Comparison of ENCODE assay signal across 8 cellular contexts in genomic region chr5:132445930-132446329, GRCh38. TPM values are rescaled to one million over a fixed set of nuclear protein-coding genes. Genes with fewer than 3 reads are reported as not detected.
DNase-seq lines count a peak whose midpoint lies in the region; ATAC-seq, FAIRE-seq and TF ChIP-seq lines count a peak whose summit lies in the region.

No MANE protein-coding gene starts in this region.

- H3K27me3 ChIP-seq in liver (ENCODE audit: control insufficient read depth in 4 of 4, insufficient read depth in 4 of 4, low read length in 3 of 4) (no peaks in the 10 kb centered on the region), HepG2 (ENCODE audit: control insufficient read depth in 1 of 2, insufficient read depth in 2 of 2, low read length in 2 of 2) (no peaks in the 10 kb centered on the region), esophagus (ENCODE audit: control insufficient read depth in 1 of 2, insufficient read depth in 2 of 2, low read length in 2 of 2) (no peaks in the 10 kb centered on the region)

- H3K9me3 Mint-ChIP-seq in osteocyte (ENCODE audit: unreplicated experiment) = no peaks in the 10 kb centered on the region

- ATAC-seq in HepG2 = no peak
- no peak for ATAC-seq in HG02623 (IDR thresholded peaks at IDR 0.05; ENCODE audit: unreplicated experiment)
- ATAC-seq in HG03108 (IDR thresholded peaks at IDR 0.05; ENCODE audit: unreplicated experiment) = no peak
- no peak for ATAC-seq in HG03025 (IDR thresholded peaks at IDR 0.05; ENCODE audit: low FRiP score, unreplicated experiment)

- TF ChIP-seq CTCF in liver (IDR thresholded peaks at IDR 0.05; ENCODE audit: low read depth, low read length, missing input control) = no peak
- TF ChIP-seq CTCF in HepG2 (CRISPR knock-in tag; IDR thresholded peaks at IDR 0.05) = no peak
- TF ChIP-seq CTCF in osteocyte (IDR thresholded peaks at IDR 0.05) = no peak

- POLR2A ChIA-PET in HepG2 (lab: Yijun Ruan, JAX) = no interaction called here

- H3K9ac ChIP-seq in liver (ENCODE audit: low read depth in 1 of 2, low read length in 2 of 2) = no peak overlapping the region
- no peak overlapping the region for H3K9ac ChIP-seq in HepG2 (ENCODE audit: insufficient read depth, low read depth, low read length)

- no peak overlapping the region for H3K4me2 ChIP-seq in HepG2 (ENCODE audit: low read depth, low read length)

- H3K4me1 Mint-ChIP-seq in osteocyte (ENCODE audit: unreplicated experiment) = peaks cover 46% of the 10 kb centered on the region

- H3K27ac Mint-ChIP-seq in osteocyte (ENCODE audit: unreplicated experiment) = peak overlapping the region; percentile 84

- no peak overlapping the region for H3K4me3 ChIP-seq in liver (ENCODE audit: low read depth in 1 of 3, low read length in 3 of 3)
- H3K4me3 ChIP-seq in HepG2 (replicated peaks in 1 of 3; ENCODE audit: insufficient read depth in 1 of 3, low read depth in 2 of 3, low read length in 3 of 3) = no peak overlapping the region
- no peak overlapping the region for H3K4me3 ChIP-seq in esophagus (ENCODE audit: low read depth in 1 of 2, low read length in 2 of 2)

- H3K4me1 ChIP-seq in liver (ENCODE audit: control insufficient read depth in 4 of 4, insufficient read depth in 4 of 4, low read length in 3 of 4) (peaks cover 13 to 39% (median 28%) of the 10 kb centered on the region in 4 donors), HepG2 (ENCODE audit: insufficient read depth, low read length) (no peaks in the 10 kb centered on the region), esophagus (ENCODE audit: control insufficient read depth in 2 of 2, insufficient read depth in 2 of 2, low read length in 1 of 2) (peaks cover 6 to 23% of the 10 kb centered on the region in 2 donors)

- H3K36me3 Mint-ChIP-seq in osteocyte (ENCODE audit: unreplicated experiment) = no peaks in the 10 kb centered on the region

- H3K27ac ChIP-seq in liver (ENCODE audit: low read depth in 1 of 2, low read length in 2 of 2) (peak overlapping the region; percentile 52 to 56), HepG2 (ENCODE audit: extremely low read length, insufficient read depth, low read length) (no peak overlapping the region), esophagus (ENCODE audit: low read depth in 2 of 2, low read length in 1 of 2) (peak overlapping the region; percentile 70 to 89)

- H3K9me3 ChIP-seq in liver (ENCODE audit: control insufficient read depth in 4 of 4, low read length in 3 of 4) (no peaks in the 10 kb centered on the region), HepG2 (ENCODE audit: low read length) (no peaks in the 10 kb centered on the region), esophagus (ENCODE audit: control insufficient read depth in 2 of 2, insufficient read depth in 1 of 2, low read depth in 1 of 2, low read length in 1 of 2) (no peaks in the 10 kb centered on the region)

- no peak for FAIRE-seq in HepG2 (lab: Jason Lieb, UNC)

- TF ChIP-seq POLR2A in HepG2 (IDR thresholded peaks at IDR 0.05; ENCODE audit: insufficient read depth in 1 of 2, low read depth in 2 of 2, low read length in 2 of 2) = no peak

- in situ Hi-C loops in HepG2 (cut with HindIII; ENCODE audit: extremely low pct_ligation_motif_present, low pct_unique_long_range_greater_than_20kb) = no loop called here

- intact Hi-C loops in HepG2 (cut with micrococcal nuclease; ENCODE audit: unreplicated experiment) = no loop called here

- H4K20me1 ChIP-seq in HepG2 (ENCODE audit: insufficient read depth, low read length) = no peaks in the 10 kb centered on the region

- H3K4me3 Mint-ChIP-seq in osteocyte (ENCODE audit: unreplicated experiment) = no peak overlapping the region

- no peaks in the 10 kb centered on the region for H3K27me3 Mint-ChIP-seq in osteocyte (ENCODE audit: unreplicated experiment)

- H3K79me2 ChIP-seq in HepG2 (ENCODE audit: insufficient read depth, low read length) = no peaks in the 10 kb centered on the region

- no peak for TF ChIP-seq RAD21 in liver (IDR thresholded peaks at IDR 0.05)
- no peak for TF ChIP-seq RAD21 in HepG2 (CRISPR knock-in tag; IDR thresholded peaks at IDR 0.05)

- H3K36me3 ChIP-seq in liver (ENCODE audit: control insufficient read depth in 4 of 4, insufficient read depth in 3 of 4, low read depth in 1 of 4, low read length in 3 of 4) = no peaks in the 10 kb centered on the region
- no peaks in the 10 kb centered on the region for H3K36me3 ChIP-seq in HepG2 (replicated peaks in 1 of 2; ENCODE audit: control insufficient read depth in 1 of 2, insufficient read depth in 2 of 2, low read length in 2 of 2)
- no peaks in the 10 kb centered on the region for H3K36me3 ChIP-seq in esophagus (ENCODE audit: control insufficient read depth in 2 of 2, insufficient read depth in 2 of 2, low read length in 1 of 2)

- TF ChIP-seq EP300 in HepG2 (IDR thresholded peaks at IDR 0.05; ENCODE audit: low read depth in 2 of 2, low read length in 2 of 2) (no peak), HepG2 (CRISPR knock-in tag; IDR thresholded peaks at IDR 0.05; ENCODE audit: borderline replicate concordance) (no peak)

- H2AFZ ChIP-seq in HepG2 (ENCODE audit: low read length) = no peak overlapping the region

- DNase-seq in HepG2 (ENCODE audit: low spot score) = no peak
- DNase-seq in osteocyte (ENCODE audit: extremely low spot score, unreplicated experiment) = no peak
- no peak for DNase-seq in NCI-H345 (lab: John Stamatoyannopoulos, UW)

- CTCF ChIA-PET in HepG2 (lab: Yijun Ruan, JAX; ENCODE audit: low intra/inter-chr PET ratio, low total read pairs) = no interaction called here

- BruUV-seq in HepG2 (replicated peaks; lab: Mats Ljungman, UMichigan) = no TSS peak

- WGBS in liver = 54% methylated on average over 3 of the region's 3 CpGs
- WGBS in HepG2 (ENCODE audit: low lambda C conversion rate) = 79% methylated on average over 2 of the region's 3 CpGs
- whole genome bisulfite sequencing in esophagus, 2 donors = 21 to 31% methylated on average over 3 of the region's 3 CpGs

TF ChIP-seq in liver, 16 proteins besides CTCF, POLR2A, EP300 and RAD21 (continues in another document):
- TF ChIP-seq RXRA (IDR thresholded peaks at IDR 0.05) (no peak), TAF1 (conservative IDR thresholded peaks at IDR 0.05) (no peak), YY1 (IDR thresholded peaks at IDR 0.05) (no peak), EGR1 (IDR thresholded peaks at IDR 0.05; ENCODE audit: low read depth in 2 of 2) (no peak), JUND (IDR thresholded peaks at IDR 0.05) (no peak), SP1 (IDR thresholded peaks at IDR 0.05) (no peak), FOXA1 (IDR thresholded peaks at IDR 0.05) (no peak), NR2F2 (IDR thresholded peaks at IDR 0.05) (no peak), GABPA (IDR thresholded peaks at IDR 0.05 in 1 of 2, conservative IDR thresholded peaks at IDR 0.05 in 1 of 2) (no peak)
- TF ChIP-seq, protein P1, sequence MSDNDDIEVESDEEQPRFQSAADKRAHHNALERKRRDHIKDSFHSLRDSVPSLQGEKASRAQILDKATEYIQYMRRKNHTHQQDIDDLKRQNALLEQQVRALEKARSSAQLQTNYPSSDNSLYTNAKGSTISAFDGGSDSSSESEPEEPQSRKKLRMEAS (IDR thresholded peaks at IDR 0.05) = no peak

TF ChIP-seq in HepG2, 621 proteins besides CTCF, POLR2A, EP300 and RAD21 (continues in another document):
- TF ChIP-seq MLLT10 (CRISPR knock-in tag; IDR thresholded peaks at IDR 0.05) (no peak), ZNF607 (CRISPR knock-in tag; IDR thresholded peaks at IDR 0.05; ENCODE audit: borderline replicate concordance) (no peak), GPN1 (CRISPR knock-in tag; IDR thresholded peaks at IDR 0.05; ENCODE audit: borderline replicate concordance) (no peak), CENPT (CRISPR knock-in tag; IDR thresholded peaks at IDR 0.05; ENCODE audit: low read depth) (no peak)
- TF ChIP-seq, protein P2, sequence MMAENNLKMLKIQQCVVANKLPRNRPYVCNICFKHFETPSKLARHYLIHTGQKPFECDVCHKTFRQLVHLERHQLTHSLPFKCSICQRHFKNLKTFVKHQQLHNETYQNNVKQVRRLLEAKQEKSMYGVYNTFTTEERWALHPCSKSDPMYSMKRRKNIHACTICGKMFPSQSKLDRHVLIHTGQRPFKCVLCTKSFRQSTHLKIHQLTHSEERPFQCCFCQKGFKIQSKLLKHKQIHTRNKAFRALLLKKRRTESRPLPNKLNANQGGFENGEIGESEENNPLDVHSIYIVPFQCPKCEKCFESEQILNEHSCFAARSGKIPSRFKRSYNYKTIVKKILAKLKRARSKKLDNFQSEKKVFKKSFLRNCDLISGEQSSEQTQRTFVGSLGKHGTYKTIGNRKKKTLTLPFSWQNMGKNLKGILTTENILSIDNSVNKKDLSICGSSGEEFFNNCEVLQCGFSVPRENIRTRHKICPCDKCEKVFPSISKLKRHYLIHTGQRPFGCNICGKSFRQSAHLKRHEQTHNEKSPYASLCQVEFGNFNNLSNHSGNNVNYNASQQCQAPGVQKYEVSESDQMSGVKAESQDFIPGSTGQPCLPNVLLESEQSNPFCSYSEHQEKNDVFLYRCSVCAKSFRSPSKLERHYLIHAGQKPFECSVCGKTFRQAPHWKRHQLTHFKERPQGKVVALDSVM (CRISPR knock-in tag; IDR thresholded peaks at IDR 0.05) = no peak

RNA-seq across cellular contexts. Expression of gene IRF1, which starts 44.6 kb away (rescaled TPM):
- total RNA-seq in liver (10 to 100 TPM in 1 of 2 donors, 1 to 10 TPM in 1; 9.5 to 42.6 TPM), HepG2 (2016; rRNA removed; fragmentation: Illumina TruSeq; extraction: Trizol) (5.8 and 8.8 TPM in 2 replicates), osteocyte (50.2 and 58.9 TPM in 2 replicates)
- polyA plus RNA-seq in liver (10 to 100 TPM; 22.1 to 27.3 TPM), HepG2 (2011; rRNA removed) (4.1 and 4.4 TPM in 2 replicates), esophagus (10 to 100 TPM in 1 of 2 donors, 1 to 10 TPM in 1; 7.5 to 14.2 TPM)
- total RNA-seq in HepG2 (2016; cell fraction: cytosol; rRNA removed; fragmentation: Illumina TruSeq; extraction: Trizol; ENCODE audit: low read depth) = 1.2 and 1.9 TPM in 2 replicates
- total RNA-seq in HepG2 (2016; cell fraction: insoluble cytoplasmic fraction; rRNA removed; fragmentation: Illumina TruSeq; extraction: Trizol) = 4.4 and 10.1 TPM in 2 replicates
- 2.5 and 3.3 TPM in 2 replicates for total RNA-seq in HepG2 (2016; cell fraction: membrane; rRNA removed; fragmentation: Illumina TruSeq; extraction: Trizol)
- 14.5 and 19.2 TPM in 2 replicates for total RNA-seq in HepG2 (2016; cell fraction: nucleus; rRNA removed; fragmentation: Illumina TruSeq; extraction: Trizol)
- 4.7 and 4.8 TPM in 2 replicates for polyA plus RNA-seq in HepG2 (2011; cell fraction: cytosol; rRNA removed)
- polyA plus RNA-seq in HepG2 (2011; cell fraction: nucleus; rRNA removed) = 10.1 and 10.8 TPM in 2 replicates
- 3.4 and 4.0 TPM in 2 replicates for polyA plus RNA-seq in HepG2 (2012)
- 0.75 and 0.77 TPM in 2 replicates for polyA plus RNA-seq in HepG2 (2016; cell fraction: cytosol; fragmentation: Illumina TruSeq; extraction: Trizol; ENCODE audit: low read depth)
- polyA plus RNA-seq in HepG2 (2016; cell fraction: insoluble cytoplasmic fraction; fragmentation: Illumina TruSeq; extraction: Trizol; ENCODE audit: low read depth) = 5.3 and 6.8 TPM in 2 replicates
- 0.80 and 1.4 TPM in 2 replicates for polyA plus RNA-seq in HepG2 (2016; cell fraction: membrane; fragmentation: Illumina TruSeq; extraction: Trizol; ENCODE audit: low read depth)
- 8.7 and 9.9 TPM in 2 replicates for polyA plus RNA-seq in HepG2 (2016; cell fraction: nucleus; fragmentation: Illumina TruSeq; extraction: Trizol; ENCODE audit: insufficient read depth, low read depth)
- 24.0 and 36.4 TPM in 2 replicates for polyA minus RNA-seq in HepG2 (2011; rRNA and poly(A)+ RNA removed; ENCODE audit: low replicate concordance)
- 4.7 and 7.5 TPM in 2 replicates for polyA minus RNA-seq in HepG2 (2011; cell fraction: cytosol; rRNA and poly(A)+ RNA removed)
- polyA minus RNA-seq in HepG2 (2011; cell fraction: nucleus; rRNA and poly(A)+ RNA removed) = 28.5 and 37.7 TPM in 2 replicates
